In the genomic region with DNA sequence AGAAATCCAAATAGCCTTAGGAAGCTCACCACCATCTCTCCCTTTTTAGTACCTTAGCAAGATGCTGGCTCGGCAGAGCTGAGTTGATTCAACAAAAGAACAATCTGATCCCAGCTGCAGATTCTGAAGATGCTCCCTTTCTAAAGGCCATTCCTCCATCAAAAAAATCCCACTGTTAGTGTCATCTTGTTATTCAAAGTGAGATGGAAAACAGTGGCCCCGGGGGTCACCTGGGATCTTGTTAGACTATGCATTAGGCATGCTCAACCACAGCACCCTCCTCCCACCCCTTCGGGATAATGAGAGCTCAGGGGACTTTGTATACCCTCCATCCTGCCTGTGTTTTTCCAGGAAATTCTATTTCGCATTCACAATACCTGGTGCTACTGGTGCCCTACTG, we compare ENCODE assay signal across 12 cellular contexts. TPM values are rescaled to one million over a fixed set of nuclear protein-coding genes. Genes with fewer than 3 reads are reported as not detected.
DNase-seq lines count a peak whose midpoint lies in the region; ATAC-seq and TF ChIP-seq lines count a peak whose summit lies in the region.
"Had no signal": no experiment of that assay in that cellular context is flagged by ENCODE, and none has a peak within 500 bp of the region (broad histone marks: within the 10 kb centered on the region; RNA-seq: fewer than 3 reads in every experiment).

No MANE protein-coding gene starts in this region.

- H3K27ac Mint-ChIP-seq in HFFc6: peak overlapping the region; percentile 29; the same call in 1 of the 2 replicates
- H3K27ac Mint-ChIP-seq in activated CD8-positive, alpha-beta T cell treated with anti-CD3 and anti-CD28 coated beads for 36 hours: no peak overlapping the region

- no peak for TF ChIP-seq CTCF in HFFc6 (IDR thresholded peaks at IDR 0.05)
- TF ChIP-seq CTCF in activated CD8-positive, alpha-beta T cell treated with anti-CD3 and anti-CD28 coated beads for 36 hours (IDR thresholded peaks at IDR 0.05): no peak

- H3K36me3 Mint-ChIP-seq in HFFc6 (ENCODE audit: low read depth): peaks cover 39% of the 10 kb centered on the region
- peaks cover 48% of the 10 kb centered on the region for H3K36me3 Mint-ChIP-seq in activated CD8-positive, alpha-beta T cell treated with anti-CD3 and anti-CD28 coated beads for 36 hours (ENCODE audit: low read depth)

- H3K4me1 ChIP-seq in iPS-20b (ENCODE audit: insufficient read depth, low read length): peaks cover 31% of the 10 kb centered on the region; the same call in 1 of the 2 replicates

- peak overlapping the region; percentile 96; the same call in 1 of the 2 replicates for H3K9ac ChIP-seq in iPS-20b (ENCODE audit: low read depth, low read length)

- ATAC-seq in activated CD8-positive, alpha-beta T cell treated with anti-CD3 and anti-CD28 coated beads for 36 hours: no peak
- ATAC-seq in HG03565 (IDR thresholded peaks at IDR 0.05; ENCODE audit: unreplicated experiment) (no peak), HG03097 (IDR thresholded peaks at IDR 0.05; ENCODE audit: low FRiP score, unreplicated experiment) (no peak)

- peaks cover 43% of the 10 kb centered on the region for H3K36me3 ChIP-seq in iPS-20b (ENCODE audit: insufficient read depth, low read depth, low read length)

- CTCF ChIA-PET in activated CD8-positive, alpha-beta T cell treated with anti-CD3 and anti-CD28 coated beads for 36 hours (lab: Charles Lee): interaction anchor here (1.1 kb wide), 1 partner anchor 275 kb away, joined by 3 read pairs; no protein-coding TSS in a partner anchor

- no peaks in the 10 kb centered on the region for H3K9me3 Mint-ChIP-seq in HFFc6
- H3K9me3 Mint-ChIP-seq in activated CD8-positive, alpha-beta T cell treated with anti-CD3 and anti-CD28 coated beads for 36 hours: no peaks in the 10 kb centered on the region

- intact Hi-C loops in activated CD8-positive, alpha-beta T cell treated with anti-CD3 and anti-CD28 coated beads for 36 hours (cut with micrococcal nuclease): loop anchor here (5.0 to 10.0 kb wide), 2 partner anchors 115 to 163 kb away; no protein-coding TSS in a partner anchor

- H3K4me3 Mint-ChIP-seq in HFFc6: peak overlapping the region; percentile 85; the same call in 1 of the 2 replicates
- H3K4me3 Mint-ChIP-seq in activated CD8-positive, alpha-beta T cell treated with anti-CD3 and anti-CD28 coated beads for 36 hours: peak overlapping the region; percentile 76

- POLR2A ChIA-PET in activated CD8-positive, alpha-beta T cell treated with anti-CD3 and anti-CD28 coated beads for 36 hours (lab: Charles Lee): no interaction called here

- peak overlapping the region; percentile 89 for H3K4me3 ChIP-seq in iPS-20b (ENCODE audit: low read length)

- H3K27me3 Mint-ChIP-seq in HFFc6 (ENCODE audit: insufficient read depth): no peaks in the 10 kb centered on the region
- H3K27me3 Mint-ChIP-seq in activated CD8-positive, alpha-beta T cell treated with anti-CD3 and anti-CD28 coated beads for 36 hours: no peaks in the 10 kb centered on the region

- H3K9me3 ChIP-seq in iPS-20b (ENCODE audit: insufficient read depth, low read depth, low read length): no peaks in the 10 kb centered on the region

- H3K4me1 Mint-ChIP-seq in HFFc6 (ENCODE audit: low read depth): peaks cover 44% of the 10 kb centered on the region
- peaks cover 37% of the 10 kb centered on the region for H3K4me1 Mint-ChIP-seq in activated CD8-positive, alpha-beta T cell treated with anti-CD3 and anti-CD28 coated beads for 36 hours (ENCODE audit: low read depth)

- H3K27me3 ChIP-seq in iPS-20b (ENCODE audit: insufficient read depth, low read length): no peaks in the 10 kb centered on the region

- peak overlapping the region; percentile 12 for H3K27ac ChIP-seq in iPS-20b (ENCODE audit: low read length)

- DNase-seq in NCI-H526 (lab: John Stamatoyannopoulos, UW): peak; percentile 19 to 53
- DNase-seq in NCI-H526 treated with DMSO at 0.1 percent for 48 hours (lab: John Stamatoyannopoulos, UW): no peak
- no peak for DNase-seq in HFFc6
- DNase-seq in activated CD8-positive, alpha-beta T cell treated with anti-CD3 and anti-CD28 coated beads for 36 hours: no peak
- DNase-seq in DMS53 (lab: John Stamatoyannopoulos, UW): no peak
- DNase-seq: activated CD8-positive, alpha-beta memory T cell treated with anti-CD3 and anti-CD28 coated beads, Interleukin-2, amount 50 U/mL, for 48 hours; amygdala; cortex of kidney; NCI-H446 had no signal

RNA-seq across cellular contexts. Expression of gene NCAPG2, which starts 2.4 kb away (rescaled TPM):
- 10 to 100 TPM; 27.1 to 60.3 (median 54.8) TPM for total RNA-seq in HFFc6 (2021; fragmentation: NEBNext Ultra II Directional; extraction: Animal tissue kit (Norgen Biotek cat#: 25700))
- total RNA-seq in activated CD8-positive, alpha-beta T cell treated with anti-CD3 and anti-CD28 coated beads for 36 hours: 100 to 1,000 TPM; 108 to 113 TPM

Comparison
In these comparisons a context has a peak if more than half of its experiments do, and no peak if none do; other contexts are left out.
1. DNase-seq: peak in NCI-H526 (2 of 2); none in NCI-H526 treated with DMSO at 0.1 percent for 48 hours (single experiment), HFFc6 (single experiment), activated CD8-positive, alpha-beta T cell treated with anti-CD3 and anti-CD28 coated beads for 36 hours (single experiment) and DMS53 (single experiment).